In genomic region chr3:13788522-13789424, GRCh38 we compare ENCODE assay signal across 24 cellular contexts.
DNase-seq lines count a peak whose midpoint lies in the region; ATAC-seq, FAIRE-seq and TF ChIP-seq lines count a peak whose summit lies in the region.
"Had no signal": no experiment of that assay in that cellular context is flagged by ENCODE, and none has a peak within 500 bp of the region (broad histone marks: within the 10 kb centered on the region; RNA-seq: fewer than 3 reads in every experiment).

No MANE protein-coding gene starts in this region.

- no peak for FAIRE-seq in kidney (lab: Jason Lieb, UNC)
- FAIRE-seq: HepG2, RCC 7860 had no signal

- H3K9ac ChIP-seq in kidney (ENCODE audit: low read length in 2 of 2), result no peak overlapping the region
- no peak overlapping the region for H3K9ac ChIP-seq in PC-3 (ENCODE audit: low read length)
- H3K9ac ChIP-seq: BLaER1 treated with 17β-estradiol and CSF1 and Interleukin-3, amounts not matched to agents 10 nM and 100 nM had no signal

- WGBS in suprapubic skin, result 82% methylated on average over 9 of the region's 9 CpGs

- TF ChIP-seq POLR2A in suprapubic skin (IDR thresholded peaks at IDR 0.05), result no peak

- no peaks in the 10 kb centered on the region for H3F3A ChIP-seq in PC-3 (ENCODE audit: low read length, unreplicated experiment)

- ATAC-seq in PC-3, result no peak
- ATAC-seq: HepG2, left lung, T-cell had no signal

- BruUV-seq in PC-3 (replicated peaks; lab: Mats Ljungman, UMichigan), result no TSS peak

- H3K4me1 ChIP-seq in kidney (ENCODE audit: control insufficient read depth in 1 of 2, insufficient read depth in 1 of 2, low read depth in 1 of 2, low read length in 2 of 2), result no peaks in the 10 kb centered on the region
- H3K4me1 ChIP-seq in suprapubic skin, result no peaks in the 10 kb centered on the region
- H3K4me1 ChIP-seq in PC-3 (ENCODE audit: insufficient read depth, low read length), result no peaks in the 10 kb centered on the region
- H3K4me1 ChIP-seq: breast epithelium, left lung, right atrium auricular region, upper lobe of left lung had no signal

- H3K4me2 ChIP-seq in PC-3 (ENCODE audit: low read length), result no peak overlapping the region
- H3K4me2 ChIP-seq: BLaER1 treated with 17β-estradiol and CSF1 and Interleukin-3, amounts not matched to agents 10 nM and 100 nM had no signal

- intact Hi-C loops in kidney (cut with DNase I), result no loop called here
- intact Hi-C loops in PC-3 (cut with micrococcal nuclease), result no loop called here

- no peak for TF ChIP-seq EP300 in suprapubic skin (IDR thresholded peaks at IDR 0.05)

- CTCF ChIA-PET in PC-3 (lab: Charles Lee), result no interaction called here

- H3K9me3 ChIP-seq in kidney (ENCODE audit: control insufficient read depth in 1 of 2, low read length in 2 of 2) (no peaks in the 10 kb centered on the region), suprapubic skin (no peaks in the 10 kb centered on the region), PC-3 (ENCODE audit: low read length) (no peaks in the 10 kb centered on the region)
- H3K9me3 ChIP-seq: BLaER1 treated with 17β-estradiol and CSF1 and Interleukin-3, amounts not matched to agents 10 nM and 100 nM; breast epithelium; left lung; right atrium auricular region; upper lobe of left lung had no signal

- no peaks in the 10 kb centered on the region for H3K9me2 ChIP-seq in PC-3 (replicated peaks; ENCODE audit: low read length)

- H3K27me3 ChIP-seq in suprapubic skin, result peaks cover 65% of the 10 kb centered on the region
- no peaks in the 10 kb centered on the region for H3K27me3 ChIP-seq in PC-3 (ENCODE audit: low read length)
- H3K27me3 ChIP-seq: BLaER1 treated with 17β-estradiol and CSF1 and Interleukin-3, amounts not matched to agents 10 nM and 100 nM; right atrium auricular region; upper lobe of left lung had no signal

- H3K4me3 ChIP-seq in kidney (ENCODE audit: low read length in 2 of 2) (no peak overlapping the region), suprapubic skin (no peak overlapping the region), PC-3 (ENCODE audit: low read length) (no peak overlapping the region)
- H3K4me3 ChIP-seq: BLaER1 treated with 17β-estradiol and CSF1 and Interleukin-3, amounts not matched to agents 10 nM and 100 nM; breast epithelium; left lung; right atrium auricular region; upper lobe of left lung had no signal

- no peaks in the 10 kb centered on the region for H3K79me2 ChIP-seq in PC-3 (ENCODE audit: low read length)

- H4K20me1 ChIP-seq in PC-3 (ENCODE audit: low read length), result no peaks in the 10 kb centered on the region
- H4K20me1 ChIP-seq: BLaER1 treated with 17β-estradiol and CSF1 and Interleukin-3, amounts not matched to agents 10 nM and 100 nM had no signal

- no peak for TF ChIP-seq CTCF in kidney (IDR thresholded peaks at IDR 0.05; ENCODE audit: borderline replicate concordance, extremely low read depth, insufficient read depth)
- TF ChIP-seq CTCF in suprapubic skin (IDR thresholded peaks at IDR 0.05), result no peak
- TF ChIP-seq CTCF in PC-3 (conservative IDR thresholded peaks at IDR 0.05; ENCODE audit: low read depth, low read length), result no peak

- POLR2A ChIA-PET in PC-3 (lab: Charles Lee; ENCODE audit: unreplicated experiment), result interaction anchor here (0.6 kb wide), 1 partner anchor 336 kb away, joined by 3 read pairs; the partner anchor contains the start of genes CHCHD4 and TMEM43

- no peaks in the 10 kb centered on the region for H3K36me3 ChIP-seq in kidney (ENCODE audit: control insufficient read depth in 1 of 2, insufficient read depth in 2 of 2, low read length in 2 of 2)
- no peaks in the 10 kb centered on the region for H3K36me3 ChIP-seq in suprapubic skin
- no peaks in the 10 kb centered on the region for H3K36me3 ChIP-seq in PC-3 (ENCODE audit: low read depth, low read length)
- H3K36me3 ChIP-seq: BLaER1 treated with 17β-estradiol and CSF1 and Interleukin-3, amounts not matched to agents 10 nM and 100 nM; breast epithelium; left lung; right atrium auricular region; upper lobe of left lung had no signal

- DNase-seq in M059J (ENCODE audit: low read depth), result peak; percentile 19
- peak; percentile 61 for DNase-seq in kidney
- peak; percentile 15 for DNase-seq in putamen (ENCODE audit: low spot score)
- no peak for DNase-seq in NCI-H1092 treated with DMSO at 0.1 percent for 48 hours (lab: John Stamatoyannopoulos, UW)
- no peak for DNase-seq in suprapubic skin (ENCODE audit: low spot score in 2 of 2)
- DNase-seq in PC-3, result no peak
- DNase-seq: activated CD4-positive, alpha-beta T cell treated with anti-CD3 and anti-CD28 coated beads, Interleukin-2, amount 50 U/mL, for 48 hours; activated naive CD4-positive, alpha-beta T cell treated with anti-CD3 and anti-CD28 coated beads, Interleukin-2, amount 10 ng/mL, durations not matched to agents 7 days and 5 days; DMS79; GF-D8; Kasumi-1; left lung; NCI-H2171; NCI-H69; occipital lobe; T-cell; upper lobe of left lung had no signal

- H3K27ac ChIP-seq in angular gyrus (ENCODE audit: low read depth, low read length) (peak overlapping the region; percentile 86), kidney (ENCODE audit: low read depth in 2 of 2, low read length in 2 of 2) (no peak overlapping the region), suprapubic skin (no peak overlapping the region), PC-3 (ENCODE audit: low read length) (no peak overlapping the region)
- H3K27ac ChIP-seq: BLaER1 treated with 17β-estradiol and CSF1 and Interleukin-3, amounts not matched to agents 10 nM and 100 nM; breast epithelium; HL-60; left lung; right atrium auricular region; upper lobe of left lung had no signal

- H2AFZ ChIP-seq in PC-3 (ENCODE audit: low read length), result no peak overlapping the region

Comparison
In these comparisons a context has a peak if more than half of its experiments do, and no peak if none do; other contexts are left out.
1. DNase-seq: peak in M059J (single experiment), kidney (single experiment) and putamen (single experiment); none in NCI-H1092 treated with DMSO at 0.1 percent for 48 hours (single experiment), suprapubic skin (0 of 2) and PC-3 (single experiment).